Comparison of ENCODE assay signal across 1 cellular context in the genomic region with DNA sequence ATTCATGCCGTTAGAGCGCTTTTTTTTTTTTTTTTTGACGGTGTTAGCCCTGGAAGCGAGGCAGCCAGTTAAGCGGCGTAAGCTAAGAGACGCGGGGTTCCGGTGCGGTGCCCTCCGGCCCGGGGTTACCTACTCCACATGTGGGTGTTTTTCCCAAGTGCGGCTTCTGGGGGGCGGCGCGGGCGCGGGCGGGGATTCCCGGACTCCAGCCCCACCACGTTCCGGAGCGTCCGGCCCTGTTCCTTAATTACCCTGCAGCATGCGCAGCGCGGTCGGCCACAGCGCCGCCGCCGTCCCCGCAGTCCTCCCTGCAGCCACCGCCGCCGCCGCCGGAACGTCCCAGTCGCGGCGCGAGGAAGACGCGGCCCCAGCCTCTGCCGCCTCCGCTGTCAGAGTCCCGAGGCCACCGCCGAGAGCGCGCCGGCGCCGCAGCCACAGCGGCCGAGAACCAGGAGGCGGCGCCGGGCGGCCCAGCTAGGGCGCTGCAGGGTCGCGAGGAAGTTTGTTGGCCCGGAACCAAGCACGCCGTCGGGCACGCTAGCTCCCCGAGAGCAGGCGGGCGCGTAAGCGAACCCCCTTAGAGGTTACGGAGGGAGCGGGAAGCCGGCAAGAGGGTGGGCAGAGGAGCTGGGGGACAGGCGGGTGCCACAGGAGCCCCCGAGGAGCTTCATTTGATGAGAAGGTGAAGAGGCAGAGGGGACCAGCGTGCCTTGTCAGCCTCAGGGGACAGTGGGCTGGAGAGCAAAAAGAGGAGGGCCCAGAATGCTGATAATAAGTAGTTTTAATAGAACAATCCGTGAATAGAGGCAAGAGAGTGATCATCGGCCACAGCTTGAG.
TF ChIP-seq lines count a peak whose summit lies in the region.

No MANE protein-coding gene starts in this region.

TF ChIP-seq in WTC11, 78 proteins besides CTCF, POLR2A, EP300 and RAD21 (continued from another document):
- TF ChIP-seq, protein P1, sequence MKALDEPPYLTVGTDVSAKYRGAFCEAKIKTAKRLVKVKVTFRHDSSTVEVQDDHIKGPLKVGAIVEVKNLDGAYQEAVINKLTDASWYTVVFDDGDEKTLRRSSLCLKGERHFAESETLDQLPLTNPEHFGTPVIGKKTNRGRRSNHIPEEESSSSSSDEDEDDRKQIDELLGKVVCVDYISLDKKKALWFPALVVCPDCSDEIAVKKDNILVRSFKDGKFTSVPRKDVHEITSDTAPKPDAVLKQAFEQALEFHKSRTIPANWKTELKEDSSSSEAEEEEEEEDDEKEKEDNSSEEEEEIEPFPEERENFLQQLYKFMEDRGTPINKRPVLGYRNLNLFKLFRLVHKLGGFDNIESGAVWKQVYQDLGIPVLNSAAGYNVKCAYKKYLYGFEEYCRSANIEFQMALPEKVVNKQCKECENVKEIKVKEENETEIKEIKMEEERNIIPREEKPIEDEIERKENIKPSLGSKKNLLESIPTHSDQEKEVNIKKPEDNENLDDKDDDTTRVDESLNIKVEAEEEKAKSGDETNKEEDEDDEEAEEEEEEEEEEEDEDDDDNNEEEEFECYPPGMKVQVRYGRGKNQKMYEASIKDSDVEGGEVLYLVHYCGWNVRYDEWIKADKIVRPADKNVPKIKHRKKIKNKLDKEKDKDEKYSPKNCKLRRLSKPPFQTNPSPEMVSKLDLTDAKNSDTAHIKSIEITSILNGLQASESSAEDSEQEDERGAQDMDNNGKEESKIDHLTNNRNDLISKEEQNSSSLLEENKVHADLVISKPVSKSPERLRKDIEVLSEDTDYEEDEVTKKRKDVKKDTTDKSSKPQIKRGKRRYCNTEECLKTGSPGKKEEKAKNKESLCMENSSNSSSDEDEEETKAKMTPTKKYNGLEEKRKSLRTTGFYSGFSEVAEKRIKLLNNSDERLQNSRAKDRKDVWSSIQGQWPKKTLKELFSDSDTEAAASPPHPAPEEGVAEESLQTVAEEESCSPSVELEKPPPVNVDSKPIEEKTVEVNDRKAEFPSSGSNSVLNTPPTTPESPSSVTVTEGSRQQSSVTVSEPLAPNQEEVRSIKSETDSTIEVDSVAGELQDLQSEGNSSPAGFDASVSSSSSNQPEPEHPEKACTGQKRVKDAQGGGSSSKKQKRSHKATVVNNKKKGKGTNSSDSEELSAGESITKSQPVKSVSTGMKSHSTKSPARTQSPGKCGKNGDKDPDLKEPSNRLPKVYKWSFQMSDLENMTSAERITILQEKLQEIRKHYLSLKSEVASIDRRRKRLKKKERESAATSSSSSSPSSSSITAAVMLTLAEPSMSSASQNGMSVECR (CRISPR knock-in tag; IDR thresholded peaks at IDR 0.05; ENCODE audit: borderline replicate concordance), result no peak
- TF ChIP-seq ZNF219 (CRISPR knock-in tag; IDR thresholded peaks at IDR 0.05; ENCODE audit: borderline replicate concordance) (no peak), ZNF671 (CRISPR knock-in tag; IDR thresholded peaks at IDR 0.05) (no peak), FOXJ3 (CRISPR knock-in tag; IDR thresholded peaks at IDR 0.05; ENCODE audit: borderline replicate concordance) (no peak), FOXP1 (CRISPR knock-in tag; IDR thresholded peaks at IDR 0.05; ENCODE audit: borderline replicate concordance) (peak; percentile 52; the same call in 1 of the 2 replicates), RORB (CRISPR knock-in tag; IDR thresholded peaks at IDR 0.05) (no peak), SMAD3 (CRISPR knock-in tag; IDR thresholded peaks at IDR 0.05; ENCODE audit: borderline replicate concordance) (no peak), MXD4 (CRISPR knock-in tag; IDR thresholded peaks at IDR 0.05; ENCODE audit: borderline replicate concordance) (no peak), JUN (CRISPR knock-in tag; IDR thresholded peaks at IDR 0.05) (no peak), ESRRA (CRISPR knock-in tag; IDR thresholded peaks at IDR 0.05; ENCODE audit: borderline replicate concordance) (no peak), ZNF416 (CRISPR knock-in tag; IDR thresholded peaks at IDR 0.05) (no peak), TCF7 (CRISPR knock-in tag; IDR thresholded peaks at IDR 0.05; ENCODE audit: low read depth) (no peak)
- TF ChIP-seq, protein P2, sequence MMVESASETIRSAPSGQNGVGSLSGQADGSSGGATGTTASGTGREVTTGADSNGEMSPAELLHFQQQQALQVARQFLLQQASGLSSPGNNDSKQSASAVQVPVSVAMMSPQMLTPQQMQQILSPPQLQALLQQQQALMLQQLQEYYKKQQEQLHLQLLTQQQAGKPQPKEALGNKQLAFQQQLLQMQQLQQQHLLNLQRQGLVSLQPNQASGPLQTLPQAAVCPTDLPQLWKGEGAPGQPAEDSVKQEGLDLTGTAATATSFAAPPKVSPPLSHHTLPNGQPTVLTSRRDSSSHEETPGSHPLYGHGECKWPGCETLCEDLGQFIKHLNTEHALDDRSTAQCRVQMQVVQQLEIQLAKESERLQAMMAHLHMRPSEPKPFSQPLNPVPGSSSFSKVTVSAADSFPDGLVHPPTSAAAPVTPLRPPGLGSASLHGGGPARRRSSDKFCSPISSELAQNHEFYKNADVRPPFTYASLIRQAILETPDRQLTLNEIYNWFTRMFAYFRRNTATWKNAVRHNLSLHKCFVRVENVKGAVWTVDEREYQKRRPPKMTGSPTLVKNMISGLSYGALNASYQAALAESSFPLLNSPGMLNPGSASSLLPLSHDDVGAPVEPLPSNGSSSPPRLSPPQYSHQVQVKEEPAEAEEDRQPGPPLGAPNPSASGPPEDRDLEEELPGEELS (CRISPR knock-in tag; IDR thresholded peaks at IDR 0.05), result peak; percentile 74; the same call in 1 of the 2 replicates
- TF ChIP-seq, protein P3, sequence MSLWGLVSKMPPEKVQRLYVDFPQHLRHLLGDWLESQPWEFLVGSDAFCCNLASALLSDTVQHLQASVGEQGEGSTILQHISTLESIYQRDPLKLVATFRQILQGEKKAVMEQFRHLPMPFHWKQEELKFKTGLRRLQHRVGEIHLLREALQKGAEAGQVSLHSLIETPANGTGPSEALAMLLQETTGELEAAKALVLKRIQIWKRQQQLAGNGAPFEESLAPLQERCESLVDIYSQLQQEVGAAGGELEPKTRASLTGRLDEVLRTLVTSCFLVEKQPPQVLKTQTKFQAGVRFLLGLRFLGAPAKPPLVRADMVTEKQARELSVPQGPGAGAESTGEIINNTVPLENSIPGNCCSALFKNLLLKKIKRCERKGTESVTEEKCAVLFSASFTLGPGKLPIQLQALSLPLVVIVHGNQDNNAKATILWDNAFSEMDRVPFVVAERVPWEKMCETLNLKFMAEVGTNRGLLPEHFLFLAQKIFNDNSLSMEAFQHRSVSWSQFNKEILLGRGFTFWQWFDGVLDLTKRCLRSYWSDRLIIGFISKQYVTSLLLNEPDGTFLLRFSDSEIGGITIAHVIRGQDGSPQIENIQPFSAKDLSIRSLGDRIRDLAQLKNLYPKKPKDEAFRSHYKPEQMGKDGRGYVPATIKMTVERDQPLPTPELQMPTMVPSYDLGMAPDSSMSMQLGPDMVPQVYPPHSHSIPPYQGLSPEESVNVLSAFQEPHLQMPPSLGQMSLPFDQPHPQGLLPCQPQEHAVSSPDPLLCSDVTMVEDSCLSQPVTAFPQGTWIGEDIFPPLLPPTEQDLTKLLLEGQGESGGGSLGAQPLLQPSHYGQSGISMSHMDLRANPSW (CRISPR knock-in tag; conservative IDR thresholded peaks at IDR 0.05; ENCODE audit: low read depth), result no peak
- TF ChIP-seq, protein P4, sequence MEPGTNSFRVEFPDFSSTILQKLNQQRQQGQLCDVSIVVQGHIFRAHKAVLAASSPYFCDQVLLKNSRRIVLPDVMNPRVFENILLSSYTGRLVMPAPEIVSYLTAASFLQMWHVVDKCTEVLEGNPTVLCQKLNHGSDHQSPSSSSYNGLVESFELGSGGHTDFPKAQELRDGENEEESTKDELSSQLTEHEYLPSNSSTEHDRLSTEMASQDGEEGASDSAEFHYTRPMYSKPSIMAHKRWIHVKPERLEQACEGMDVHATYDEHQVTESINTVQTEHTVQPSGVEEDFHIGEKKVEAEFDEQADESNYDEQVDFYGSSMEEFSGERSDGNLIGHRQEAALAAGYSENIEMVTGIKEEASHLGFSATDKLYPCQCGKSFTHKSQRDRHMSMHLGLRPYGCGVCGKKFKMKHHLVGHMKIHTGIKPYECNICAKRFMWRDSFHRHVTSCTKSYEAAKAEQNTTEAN (CRISPR knock-in tag; IDR thresholded peaks at IDR 0.05), result no peak
- TF ChIP-seq, protein P5, sequence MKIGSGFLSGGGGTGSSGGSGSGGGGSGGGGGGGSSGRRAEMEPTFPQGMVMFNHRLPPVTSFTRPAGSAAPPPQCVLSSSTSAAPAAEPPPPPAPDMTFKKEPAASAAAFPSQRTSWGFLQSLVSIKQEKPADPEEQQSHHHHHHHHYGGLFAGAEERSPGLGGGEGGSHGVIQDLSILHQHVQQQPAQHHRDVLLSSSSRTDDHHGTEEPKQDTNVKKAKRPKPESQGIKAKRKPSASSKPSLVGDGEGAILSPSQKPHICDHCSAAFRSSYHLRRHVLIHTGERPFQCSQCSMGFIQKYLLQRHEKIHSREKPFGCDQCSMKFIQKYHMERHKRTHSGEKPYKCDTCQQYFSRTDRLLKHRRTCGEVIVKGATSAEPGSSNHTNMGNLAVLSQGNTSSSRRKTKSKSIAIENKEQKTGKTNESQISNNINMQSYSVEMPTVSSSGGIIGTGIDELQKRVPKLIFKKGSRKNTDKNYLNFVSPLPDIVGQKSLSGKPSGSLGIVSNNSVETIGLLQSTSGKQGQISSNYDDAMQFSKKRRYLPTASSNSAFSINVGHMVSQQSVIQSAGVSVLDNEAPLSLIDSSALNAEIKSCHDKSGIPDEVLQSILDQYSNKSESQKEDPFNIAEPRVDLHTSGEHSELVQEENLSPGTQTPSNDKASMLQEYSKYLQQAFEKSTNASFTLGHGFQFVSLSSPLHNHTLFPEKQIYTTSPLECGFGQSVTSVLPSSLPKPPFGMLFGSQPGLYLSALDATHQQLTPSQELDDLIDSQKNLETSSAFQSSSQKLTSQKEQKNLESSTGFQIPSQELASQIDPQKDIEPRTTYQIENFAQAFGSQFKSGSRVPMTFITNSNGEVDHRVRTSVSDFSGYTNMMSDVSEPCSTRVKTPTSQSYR (CRISPR knock-in tag; IDR thresholded peaks at IDR 0.05), result no peak
- TF ChIP-seq, protein P6, sequence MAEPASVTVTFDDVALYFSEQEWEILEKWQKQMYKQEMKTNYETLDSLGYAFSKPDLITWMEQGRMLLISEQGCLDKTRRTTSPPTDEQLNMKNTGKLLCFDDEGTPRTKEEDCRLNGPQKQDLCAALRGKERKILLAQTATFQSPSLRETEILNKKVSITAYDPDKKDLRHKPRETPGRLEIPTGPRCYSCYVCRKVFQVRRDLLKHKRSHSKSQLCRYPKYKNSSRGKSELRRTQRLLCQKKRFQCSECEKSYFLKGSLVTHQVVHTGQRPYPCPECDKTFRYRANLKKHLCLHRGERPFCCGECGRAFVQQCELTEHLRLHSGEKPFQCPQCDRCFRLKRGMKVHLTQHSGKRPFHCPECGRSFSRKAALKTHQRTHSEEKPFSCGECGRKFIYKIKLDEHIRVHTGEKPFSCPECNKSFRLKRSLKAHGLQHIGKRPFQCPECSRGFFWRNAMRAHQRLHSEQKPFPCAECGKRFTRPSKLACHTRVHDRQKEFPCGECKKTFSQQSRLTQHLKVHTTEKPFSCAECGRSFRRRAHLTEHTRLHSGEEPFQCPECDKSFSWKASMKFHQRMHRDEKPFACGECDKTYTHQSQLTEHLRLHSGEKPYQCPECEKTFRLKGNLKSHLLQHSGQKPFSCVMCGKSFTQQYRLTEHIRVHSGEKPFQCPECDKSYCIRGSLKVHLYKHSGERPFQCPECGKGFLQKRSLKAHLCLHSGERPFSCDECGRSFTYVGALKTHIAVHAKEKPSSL (CRISPR knock-in tag; conservative IDR thresholded peaks at IDR 0.05), result no peak
- TF ChIP-seq, protein P7, sequence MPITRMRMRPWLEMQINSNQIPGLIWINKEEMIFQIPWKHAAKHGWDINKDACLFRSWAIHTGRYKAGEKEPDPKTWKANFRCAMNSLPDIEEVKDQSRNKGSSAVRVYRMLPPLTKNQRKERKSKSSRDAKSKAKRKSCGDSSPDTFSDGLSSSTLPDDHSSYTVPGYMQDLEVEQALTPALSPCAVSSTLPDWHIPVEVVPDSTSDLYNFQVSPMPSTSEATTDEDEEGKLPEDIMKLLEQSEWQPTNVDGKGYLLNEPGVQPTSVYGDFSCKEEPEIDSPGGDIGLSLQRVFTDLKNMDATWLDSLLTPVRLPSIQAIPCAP (CRISPR knock-in tag; IDR thresholded peaks at IDR 0.05), result no peak
- TF ChIP-seq, protein P8, sequence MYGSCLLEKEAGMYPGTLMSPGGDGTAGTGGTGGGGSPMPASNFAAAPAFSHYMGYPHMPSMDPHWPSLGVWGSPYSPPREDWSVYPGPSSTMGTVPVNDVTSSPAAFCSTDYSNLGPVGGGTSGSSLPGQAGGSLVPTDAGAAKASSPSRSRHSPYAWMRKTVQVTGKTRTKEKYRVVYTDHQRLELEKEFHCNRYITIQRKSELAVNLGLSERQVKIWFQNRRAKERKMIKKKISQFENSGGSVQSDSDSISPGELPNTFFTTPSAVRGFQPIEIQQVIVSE (CRISPR knock-in tag; IDR thresholded peaks at IDR 0.05; ENCODE audit: borderline replicate concordance), result no peak
- TF ChIP-seq, protein P9, sequence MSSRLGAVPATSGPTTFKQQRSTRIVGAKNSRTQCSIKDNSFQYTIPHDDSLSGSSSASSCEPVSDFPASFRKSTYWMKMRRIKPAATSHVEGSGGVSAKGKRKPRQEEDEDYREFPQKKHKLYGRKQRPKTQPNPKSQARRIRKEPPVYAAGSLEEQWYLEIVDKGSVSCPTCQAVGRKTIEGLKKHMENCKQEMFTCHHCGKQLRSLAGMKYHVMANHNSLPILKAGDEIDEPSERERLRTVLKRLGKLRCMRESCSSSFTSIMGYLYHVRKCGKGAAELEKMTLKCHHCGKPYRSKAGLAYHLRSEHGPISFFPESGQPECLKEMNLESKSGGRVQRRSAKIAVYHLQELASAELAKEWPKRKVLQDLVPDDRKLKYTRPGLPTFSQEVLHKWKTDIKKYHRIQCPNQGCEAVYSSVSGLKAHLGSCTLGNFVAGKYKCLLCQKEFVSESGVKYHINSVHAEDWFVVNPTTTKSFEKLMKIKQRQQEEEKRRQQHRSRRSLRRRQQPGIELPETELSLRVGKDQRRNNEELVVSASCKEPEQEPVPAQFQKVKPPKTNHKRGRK (CRISPR knock-in tag; IDR thresholded peaks at IDR 0.05; ENCODE audit: borderline replicate concordance), result no peak
- TF ChIP-seq, protein P10, sequence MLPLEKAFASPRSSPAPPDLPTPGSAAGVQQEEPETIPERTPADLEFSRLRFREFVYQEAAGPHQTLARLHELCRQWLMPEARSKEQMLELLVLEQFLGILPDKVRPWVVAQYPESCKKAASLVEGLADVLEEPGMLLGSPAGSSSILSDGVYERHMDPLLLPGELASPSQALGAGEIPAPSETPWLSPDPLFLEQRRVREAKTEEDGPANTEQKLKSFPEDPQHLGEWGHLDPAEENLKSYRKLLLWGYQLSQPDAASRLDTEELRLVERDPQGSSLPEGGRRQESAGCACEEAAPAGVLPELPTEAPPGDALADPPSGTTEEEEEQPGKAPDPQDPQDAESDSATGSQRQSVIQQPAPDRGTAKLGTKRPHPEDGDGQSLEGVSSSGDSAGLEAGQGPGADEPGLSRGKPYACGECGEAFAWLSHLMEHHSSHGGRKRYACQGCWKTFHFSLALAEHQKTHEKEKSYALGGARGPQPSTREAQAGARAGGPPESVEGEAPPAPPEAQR (CRISPR knock-in tag; IDR thresholded peaks at IDR 0.05), result no peak
